ENCODE assay signal across 22 cellular contexts in the genomic region with DNA sequence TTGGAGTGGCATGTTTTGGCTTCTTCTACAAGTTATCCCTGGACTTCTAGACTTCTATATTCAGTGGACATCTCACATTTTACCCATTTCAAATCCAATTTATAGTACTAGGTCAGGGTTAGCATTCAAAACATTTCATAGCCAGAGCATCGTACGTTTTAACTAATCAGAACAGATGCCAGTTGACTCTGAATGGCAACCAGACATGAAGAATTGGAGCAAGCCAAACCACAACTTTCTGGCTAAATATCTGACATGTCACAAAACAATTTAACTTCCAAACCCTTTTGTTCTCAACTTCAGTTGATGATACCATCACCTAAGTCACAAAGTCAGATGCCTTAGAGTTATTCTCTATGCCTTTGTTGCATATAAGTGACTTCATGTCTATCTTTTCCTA.
DNase-seq lines count a peak whose midpoint lies in the region; ATAC-seq, FAIRE-seq and TF ChIP-seq lines count a peak whose summit lies in the region.
"Had no signal": no experiment of that assay in that cellular context is flagged by ENCODE, and none has a peak within 500 bp of the region (broad histone marks: within the 10 kb centered on the region; RNA-seq: fewer than 3 reads in every experiment).

No MANE protein-coding gene starts in this region.

- H3K4me1 Mint-ChIP-seq in astrocyte (ENCODE audit: low read depth, unreplicated experiment) = peaks cover 2% of the 10 kb centered on the region
- H3K4me1 Mint-ChIP-seq: CD14-positive monocyte; CD4-positive, alpha-beta memory T cell had no signal

- H3K36me3 ChIP-seq in astrocyte (ENCODE audit: insufficient read depth, low read length) = no peaks in the 10 kb centered on the region
- no peaks in the 10 kb centered on the region for H3K36me3 ChIP-seq in psoas muscle (ENCODE audit: insufficient read depth in 1 of 2, low read depth in 1 of 2)
- H3K36me3 ChIP-seq: BLaER1 had no signal

- H3K27ac Mint-ChIP-seq in astrocyte (ENCODE audit: unreplicated experiment) = no peak overlapping the region
- H3K27ac Mint-ChIP-seq: CD14-positive monocyte; CD4-positive, alpha-beta memory T cell; HFFc6 had no signal

- H3K4me1 ChIP-seq in astrocyte (ENCODE audit: insufficient read depth, low read length) (no peaks in the 10 kb centered on the region), psoas muscle (no peaks in the 10 kb centered on the region)
- H3K4me1 ChIP-seq: BLaER1 had no signal

- H3K4me2 ChIP-seq in astrocyte (ENCODE audit: low read length) = no peak overlapping the region
- H3K4me2 ChIP-seq: BLaER1 had no signal

- H3K27me3 Mint-ChIP-seq in astrocyte (ENCODE audit: low read depth, unreplicated experiment) = peaks cover 2% of the 10 kb centered on the region
- H3K27me3 Mint-ChIP-seq: CD4-positive, alpha-beta memory T cell had no signal

- H3K4me3 ChIP-seq in astrocyte (ENCODE audit: insufficient read depth, low read depth, low read length) = no peak overlapping the region
- H3K4me3 ChIP-seq in psoas muscle = no peak overlapping the region
- H3K4me3 ChIP-seq: BLaER1, GM12878 had no signal

- DNase-seq in LHCN-M2 (ENCODE audit: low read depth) = peak; percentile 19
- peak; percentile 32 for DNase-seq in astrocyte (ENCODE audit: low read depth)
- DNase-seq in myocyte (ENCODE audit: low read depth) = peak; percentile 3
- DNase-seq in NCI-H2196 (lab: John Stamatoyannopoulos, UW; ENCODE audit: unreplicated experiment) = no peak
- no peak for DNase-seq in NCI-H526 treated with DMSO at 0.1 percent for 48 hours (lab: John Stamatoyannopoulos, UW)
- no peak for DNase-seq in psoas muscle
- DNase-seq: ACHN; Calu3; CD4-positive, alpha-beta memory T cell; DMS79 treated with DMSO at 0.1 percent for 48 hours; EL; GOT3; H7; HFFc6; IMR-90 had no signal

- H3K4me3 Mint-ChIP-seq in astrocyte (ENCODE audit: unreplicated experiment) = no peak overlapping the region
- H3K4me3 Mint-ChIP-seq: CD14-positive monocyte; CD4-positive, alpha-beta memory T cell; HFFc6 had no signal

- intact Hi-C loops in psoas muscle (cut with DNase I) = no loop called here

- 55 to 75% (median 64%) methylated on average over 2 of the region's 2 CpGs for WGBS in psoas muscle, 3 donors

- H3K27me3 ChIP-seq in astrocyte (ENCODE audit: insufficient read depth, low read length) = no peaks in the 10 kb centered on the region
- no peaks in the 10 kb centered on the region for H3K27me3 ChIP-seq in psoas muscle (ENCODE audit: insufficient read depth in 3 of 3, low read length in 2 of 3)
- H3K27me3 ChIP-seq: BLaER1 had no signal

- ATAC-seq in HG02588 (IDR thresholded peaks at IDR 0.05; ENCODE audit: unreplicated experiment) (no peak), psoas muscle (no peak)
- ATAC-seq: GM12878, HCT116 had no signal

- no peak overlapping the region for H3K27ac ChIP-seq in astrocyte (ENCODE audit: low read depth, low read length)
- H3K27ac ChIP-seq in psoas muscle = no peak overlapping the region
- H3K27ac ChIP-seq: BLaER1 had no signal

- TF ChIP-seq CTCF in astrocyte (IDR thresholded peaks at IDR 0.05; ENCODE audit: insufficient read depth, low read depth, low read length) = no peak
- TF ChIP-seq CTCF in psoas muscle (IDR thresholded peaks at IDR 0.05) = no peak

- H3K79me2 ChIP-seq in astrocyte (ENCODE audit: insufficient read depth, low read length) = no peaks in the 10 kb centered on the region

- H3K9ac ChIP-seq in astrocyte (ENCODE audit: low read length) = no peak overlapping the region
- H3K9ac ChIP-seq: BLaER1 had no signal

- H3K9me3 ChIP-seq in astrocyte (ENCODE audit: insufficient read depth, low read depth, low read length) = no peaks in the 10 kb centered on the region
- H3K9me3 ChIP-seq in psoas muscle = no peaks in the 10 kb centered on the region
- H3K9me3 ChIP-seq: BLaER1 had no signal

- FAIRE-seq in astrocyte (lab: Jason Lieb, UNC) = no peak
- FAIRE-seq: A204.1, GM12878, HTR-8/SVneo had no signal

- peaks cover 2% of the 10 kb centered on the region for H3K9me3 Mint-ChIP-seq in astrocyte (ENCODE audit: unreplicated experiment)

- no peaks in the 10 kb centered on the region for H3K36me3 Mint-ChIP-seq in astrocyte (ENCODE audit: low read depth, unreplicated experiment)
- H3K36me3 Mint-ChIP-seq: CD14-positive monocyte; CD4-positive, alpha-beta memory T cell had no signal

- no peak overlapping the region for H2AFZ ChIP-seq in astrocyte (ENCODE audit: low read depth, low read length)

- H4K20me1 ChIP-seq in astrocyte (ENCODE audit: insufficient read depth, low read length) = no peaks in the 10 kb centered on the region
- H4K20me1 ChIP-seq: BLaER1 had no signal

Comparison
In these comparisons a context has a peak if more than half of its experiments do, and no peak if none do; other contexts are left out.
1. DNase-seq: peak in LHCN-M2 (single experiment), astrocyte (single experiment) and myocyte (single experiment); none in NCI-H2196 (single experiment), NCI-H526 treated with DMSO at 0.1 percent for 48 hours (single experiment) and psoas muscle (0 of 2).